In genomic region chr1:20031836-20032235, GRCh38 we compare ENCODE assay signal across 25 cellular contexts. TPM values are rescaled to one million over a fixed set of nuclear protein-coding genes. Genes with fewer than 3 reads are reported as not detected.
"Had no signal": no experiment of that assay in that cellular context is flagged by ENCODE, and none has a peak within 500 bp of the region (broad histone marks: within the 10 kb centered on the region; RNA-seq: fewer than 3 reads in every experiment).

No MANE protein-coding gene starts in this region.

- H3K9me3 ChIP-seq: Peyer's patch had no signal

- H3K4me3 ChIP-seq: breast epithelium, Peyer's patch had no signal

- H3K36me3 ChIP-seq: breast epithelium, Peyer's patch had no signal

- H3K27me3 ChIP-seq: breast epithelium, Peyer's patch had no signal

- H3K27ac ChIP-seq: breast epithelium, Peyer's patch, RWPE1 had no signal

- H3K4me1 ChIP-seq: breast epithelium, Peyer's patch had no signal

- DNase-seq: activated CD4-positive, alpha-beta memory T cell treated with anti-CD3 and anti-CD28 coated beads, Interleukin-2, amount 10 ng/mL, durations not matched to agents 7 days and 5 days; activated CD4-positive, alpha-beta T cell treated with anti-CD3 and anti-CD28 coated beads for 36 hours; activated CD4-positive, alpha-beta T cell treated with anti-CD3 and anti-CD28 coated beads, Interleukin-2, amount 50 U/mL, for 1 hour; activated CD8-positive, alpha-beta memory T cell treated with anti-CD3 and anti-CD28 coated beads, Interleukin-2, amount 50 U/mL, for 4 hours; activated effector memory CD4-positive, alpha-beta T cell treated with Interleukin-2 at 50 U/mL for 16 hours; activated naive CD4-positive, alpha-beta T cell; aorta; central memory CD4-positive, alpha-beta T cell; KG1; NCI-H1092; NCI-H1417; NCI-H1930; NCI-H2171 treated with DMSO at 0.1 percent for 48 hours; NCI-H226; NCI-H510A; NCI-H526 treated with DMSO at 0.1 percent for 48 hours; Peyer's patch; SHP77 treated with DMSO at 0.1 percent for 48 hours; T-helper 17 cell; T-helper 9 cell had no signal

- ATAC-seq: activated CD4-positive, alpha-beta T cell treated with anti-CD3 and anti-CD28 coated beads for 36 hours; T-helper 17 cell had no signal

RNA-seq across cellular contexts. Expression of gene PLA2G5, which starts 38.2 kb away (rescaled TPM):
- total RNA-seq: activated CD4-positive, alpha-beta memory T cell treated with anti-CD3 and anti-CD28 coated beads, Interleukin-2, amount 10 ng/mL, durations not matched to agents 7 days and 5 days; activated CD4-positive, alpha-beta T cell treated with anti-CD3 and anti-CD28 coated beads for 36 hours; LHCN-M2; MCF 10A; T-helper 17 cell had no signal
- polyA plus RNA-seq: IgD-negative memory B cell had no signal

RNA-seq across cellular contexts. Expression of gene PLA2G2A, which starts 52.4 kb away (rescaled TPM):
- total RNA-seq: activated CD4-positive, alpha-beta memory T cell treated with anti-CD3 and anti-CD28 coated beads, Interleukin-2, amount 10 ng/mL, durations not matched to agents 7 days and 5 days; activated CD4-positive, alpha-beta T cell treated with anti-CD3 and anti-CD28 coated beads for 36 hours; LHCN-M2; MCF 10A; T-helper 17 cell had no signal
- polyA plus RNA-seq: IgD-negative memory B cell had no signal
